ENCODE assay signal across 18 cellular contexts in genomic region chr12:68100241-68100640, GRCh38. TPM values are rescaled to one million over a fixed set of nuclear protein-coding genes. Genes with fewer than 3 reads are reported as not detected.
A peak's percentile ranks its signal among the peaks of the same experiment; 100 is the strongest.
DNase-seq lines count a peak whose midpoint lies in the region; ATAC-seq and TF ChIP-seq lines count a peak whose summit lies in the region.
"Had no signal": no experiment of that assay in that cellular context is flagged by ENCODE, and none has a peak within 500 bp of the region (broad histone marks: within the 10 kb centered on the region; RNA-seq: fewer than 3 reads in every experiment).

No MANE protein-coding gene starts in this region.

- H2BK120ac ChIP-seq in trophoblast cell (ENCODE audit: insufficient read depth, low read length, poor library complexity) = no peak overlapping the region

- no peak overlapping the region for H3K23ac ChIP-seq in trophoblast cell (ENCODE audit: low read length)

- no peak overlapping the region for H3K9ac ChIP-seq in trophoblast cell (ENCODE audit: low read length)

- H3K79me1 ChIP-seq in trophoblast cell (ENCODE audit: low read length) = no peaks in the 10 kb centered on the region

- H3K9me3 ChIP-seq in trophoblast cell (ENCODE audit: insufficient read depth, low read depth, low read length) = no peaks in the 10 kb centered on the region
- no peaks in the 10 kb centered on the region for H3K9me3 ChIP-seq in vagina
- H3K9me3 ChIP-seq: BE2C, Peyer's patch had no signal

- no peak overlapping the region for H3K4me3 ChIP-seq in trophoblast cell (ENCODE audit: low read depth, low read length)
- H3K4me3 ChIP-seq in vagina = no peak overlapping the region
- H3K4me3 ChIP-seq: Peyer's patch had no signal

- peak; percentile 89 for ATAC-seq in esophagus mucosa

- no peak overlapping the region for H2BK12ac ChIP-seq in trophoblast cell (ENCODE audit: low read length)

- H3K27ac ChIP-seq in trophoblast cell (ENCODE audit: low read depth, low read length) (no peak overlapping the region), vagina (no peak overlapping the region)
- H3K27ac ChIP-seq: Peyer's patch had no signal

- H4K12ac ChIP-seq in trophoblast cell (ENCODE audit: low read depth, low read length) = no peak overlapping the region

- intact Hi-C loops in vagina (cut with DNase I) = no loop called here

- no peak for TF ChIP-seq CTCF in vagina (IDR thresholded peaks at IDR 0.05)

- H2BK5ac ChIP-seq in trophoblast cell (ENCODE audit: low read depth, low read length, poor library complexity) = no peak overlapping the region

- H3K4ac ChIP-seq in trophoblast cell (ENCODE audit: low read depth, low read length) = no peak overlapping the region

- H3K36me3 ChIP-seq in trophoblast cell (ENCODE audit: control insufficient read depth in 1 of 2, insufficient read depth in 2 of 2, low read length in 2 of 2) (no peaks in the 10 kb centered on the region), vagina (no peaks in the 10 kb centered on the region)
- H3K36me3 ChIP-seq: BE2C, Peyer's patch had no signal

- H3K4me1 ChIP-seq in trophoblast cell (ENCODE audit: control insufficient read depth in 1 of 2, insufficient read depth in 2 of 2, low read length in 2 of 2) (peaks cover 0 to 4% of the 10 kb centered on the region in 2 experiments), vagina (no peaks in the 10 kb centered on the region)
- H3K4me1 ChIP-seq: BE2C, Peyer's patch had no signal

- DNase-seq in DMS53 treated with DMSO at 0.1 percent for 48 hours (lab: John Stamatoyannopoulos, UW; ENCODE audit: unreplicated experiment) (peak; percentile 38), LHCN-M2 (ENCODE audit: low read depth) (peak; percentile 74), trophoblast cell (peak; percentile 21 to 57), SK-N-DZ (ENCODE audit: low spot score) (no peak), vagina (ENCODE audit: extremely low spot score in 2 of 2) (no peak)
- DNase-seq in effector CD4-positive, alpha-beta T cell = no peak
- DNase-seq: BE2C; CD4-positive, alpha-beta memory T cell; H9; IMR-90; NCI-H1436 treated with DMSO at 0.1 percent for 48 hours; NCI-H2081 treated with DMSO at 0.1 percent for 48 hours; NCI-H345; NCI-H774; Peyer's patch; SHP77 treated with DMSO at 0.1 percent for 48 hours had no signal

- H3K27me3 ChIP-seq in trophoblast cell (ENCODE audit: insufficient read depth, low read length) (no peaks in the 10 kb centered on the region), vagina (no peaks in the 10 kb centered on the region)
- H3K27me3 ChIP-seq: Peyer's patch had no signal

- no peak overlapping the region for H2AFZ ChIP-seq in trophoblast cell (ENCODE audit: insufficient read depth, low read length, poor library complexity)

- H3K79me2 ChIP-seq in trophoblast cell (ENCODE audit: control insufficient read depth, insufficient read depth, low read length, poor library complexity) = no peaks in the 10 kb centered on the region

- no peak for TF ChIP-seq POLR2A in vagina (IDR thresholded peaks at IDR 0.05)

- no peak overlapping the region for H3K18ac ChIP-seq in trophoblast cell (ENCODE audit: low read length)

- no CpG with 5 or more reads among the region's 3 CpGs for WGBS in trophoblast cell (ENCODE audit: extremely low coverage, insufficient coverage, insufficient read length)

- no peak overlapping the region for H4K91ac ChIP-seq in trophoblast cell (ENCODE audit: low read depth, low read length)

- H3K4me2 ChIP-seq in trophoblast cell (ENCODE audit: low read length) = peak overlapping the region; percentile 31

- H2AK5ac ChIP-seq in trophoblast cell (ENCODE audit: low read length) = no peak overlapping the region

- no peak overlapping the region for H4K8ac ChIP-seq in trophoblast cell (ENCODE audit: low read depth, low read length)

- H3K14ac ChIP-seq in trophoblast cell (ENCODE audit: low read length) = no peak overlapping the region

RNA-seq across cellular contexts. Expression of gene IFNG, which starts 59.3 kb away (rescaled TPM):
- total RNA-seq in LHCN-M2 (2014; rRNA removed) (not detected in 2 replicates), esophagus mucosa (not detected), vagina (not detected)
- not detected for polyA plus RNA-seq in LHCN-M2 (2012)
- polyA plus RNA-seq in trophoblast cell (2013) = not detected in 2 replicates
- not detected in 2 replicates for polyA plus RNA-seq in SK-N-DZ (2014; cell fraction: cytosol; rRNA removed)
- 0.80 TPM in 1 of 2 replicates, not detected in the other for polyA plus RNA-seq in SK-N-DZ (2014; cell fraction: nucleus; rRNA removed)
- total RNA-seq: H9, IMR-90, Peyer's patch had no signal
- polyA plus RNA-seq: AG04450, IMR-90 had no signal

Comparison
In these comparisons a context has a peak if more than half of its experiments do, and no peak if none do; other contexts are left out.
1. DNase-seq: peak in DMS53 treated with DMSO at 0.1 percent for 48 hours (single experiment), LHCN-M2 (single experiment) and trophoblast cell (2 of 2); none in SK-N-DZ (single experiment), vagina (0 of 2) and effector CD4-positive, alpha-beta T cell (single experiment).